Comparison of ENCODE assay signal across 24 cellular contexts in the genomic region with DNA sequence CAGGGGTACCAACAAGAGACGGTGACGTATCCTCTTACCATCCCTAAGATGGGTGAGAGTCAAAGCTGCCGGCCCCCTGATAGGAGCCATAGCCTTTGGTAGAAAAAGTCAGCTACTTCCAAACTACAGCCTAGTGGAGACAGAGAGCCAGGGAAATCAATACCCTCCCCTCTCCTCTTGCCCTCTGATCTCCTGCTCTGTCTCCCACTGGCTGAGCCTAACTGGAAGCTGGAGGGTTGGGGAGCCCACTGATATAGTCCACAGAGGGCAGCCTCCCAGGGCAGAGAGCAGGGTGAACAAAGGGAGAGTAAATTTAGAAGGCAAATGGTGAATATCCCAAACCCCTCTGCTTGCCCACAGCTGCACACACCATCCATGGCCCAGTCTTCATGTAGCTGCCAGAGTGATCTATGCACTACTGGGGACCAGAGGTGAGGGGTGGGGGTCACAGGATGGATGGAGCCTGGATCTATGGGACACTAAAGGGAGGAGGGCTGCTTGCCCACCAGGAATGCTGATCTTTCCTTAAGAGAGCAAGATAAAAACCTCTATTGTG.
"Had no signal": no experiment of that assay in that cellular context is flagged by ENCODE, and none has a peak within 500 bp of the region (broad histone marks: within the 10 kb centered on the region; RNA-seq: fewer than 3 reads in every experiment).

No MANE protein-coding gene starts in this region.

- H3K9me3 Mint-ChIP-seq: WTC11 had no signal

- H3K27ac ChIP-seq: hepatocyte, left lung had no signal

- H3K27ac Mint-ChIP-seq: nephron progenitor cell; stimulated activated effector memory CD8-positive, alpha-beta T cell treated with anti-CD3 and anti-CD28 coated beads, Interleukin-12 subunit alpha, Interleukin-12 subunit beta, amount 100 ng/mL, for 72 hours; T-helper 1 cell treated with Interleukin-12 subunit alpha and Interleukin-12 subunit beta and Interleukin-4 antibody, amounts not matched to agents 30 μg/mL and 1 μg/mL, for 36 hours; WTC11 had no signal

- H3K27me3 Mint-ChIP-seq: stimulated activated naive CD8-positive, alpha-beta T cell treated with anti-CD3 and anti-CD28 coated beads, Interleukin-15, amount 100 ng/mL, for 72 hours had no signal

- H3K4me3 Mint-ChIP-seq: immature natural killer cell; nephron progenitor cell; stimulated activated effector memory CD8-positive, alpha-beta T cell treated with anti-CD3 and anti-CD28 coated beads, Interleukin-12 subunit alpha, Interleukin-12 subunit beta, amount 100 ng/mL, for 72 hours; stimulated activated naive CD8-positive, alpha-beta T cell treated with anti-CD3 and anti-CD28 coated beads, Interleukin-15, amount 100 ng/mL, for 72 hours; T-helper 1 cell treated with Interleukin-12 subunit alpha and Interleukin-12 subunit beta and Interleukin-4 antibody, amounts not matched to agents 30 μg/mL and 1 μg/mL, for 36 hours; WTC11 had no signal

- H3K4me1 Mint-ChIP-seq: immature natural killer cell had no signal

- H3K4me3 ChIP-seq: hepatocyte, left lung had no signal

- H3K36me3 ChIP-seq: left lung had no signal

- ATAC-seq: esophagus mucosa; left lung; stimulated activated effector memory CD8-positive, alpha-beta T cell treated with anti-CD3 and anti-CD28 coated beads, Interleukin-12 subunit alpha, Interleukin-12 subunit beta, amount 100 ng/mL, for 72 hours; stimulated activated naive CD8-positive, alpha-beta T cell treated with anti-CD3 and anti-CD28 coated beads, Interleukin-15, amount 100 ng/mL, for 72 hours; WTC11 had no signal

- H3K27me3 ChIP-seq: hepatocyte, left lung had no signal

- DNase-seq: activated CD4-positive, alpha-beta T cell treated with anti-CD3 and anti-CD28 coated beads, Interleukin-2, amount 50 U/mL, for 48 hours; activated CD8-positive, alpha-beta memory T cell treated with anti-CD3 and anti-CD28 coated beads, Interleukin-2, amount 50 U/mL, for 48 hours; activated gamma-delta T cell; activated naive CD4-positive, alpha-beta T cell treated with anti-CD3 and anti-CD28 coated beads, Interleukin-2, amount 50 U/mL, for 16 hours; activated T-cell treated with anti-CD3 and anti-CD28 coated beads, Interleukin-2, amount 50 U/mL, for 48 hours; aorta; caudate nucleus; effector memory CD4-positive, alpha-beta T cell; foreskin melanocyte; glutamatergic neuron; immature natural killer cell; midbrain; nephron progenitor cell; occipital lobe; stimulated activated CD4-positive, alpha-beta T cell treated with anti-CD3 and anti-CD28 coated beads, Interleukin-1b, Interleukin-23, amount 100 ng/mL, for 48 hours; stimulated activated naive CD8-positive, alpha-beta T cell treated with anti-CD3 and anti-CD28 coated beads, Interleukin-15, amount 100 ng/mL, for 72 hours; T1000; trophoblast cell had no signal

- H3K36me3 Mint-ChIP-seq: stimulated activated effector memory CD8-positive, alpha-beta T cell treated with anti-CD3 and anti-CD28 coated beads, Interleukin-12 subunit alpha, Interleukin-12 subunit beta, amount 100 ng/mL, for 72 hours; WTC11 had no signal
